ENCODE assay signal across 2 cellular contexts in the genomic region with DNA sequence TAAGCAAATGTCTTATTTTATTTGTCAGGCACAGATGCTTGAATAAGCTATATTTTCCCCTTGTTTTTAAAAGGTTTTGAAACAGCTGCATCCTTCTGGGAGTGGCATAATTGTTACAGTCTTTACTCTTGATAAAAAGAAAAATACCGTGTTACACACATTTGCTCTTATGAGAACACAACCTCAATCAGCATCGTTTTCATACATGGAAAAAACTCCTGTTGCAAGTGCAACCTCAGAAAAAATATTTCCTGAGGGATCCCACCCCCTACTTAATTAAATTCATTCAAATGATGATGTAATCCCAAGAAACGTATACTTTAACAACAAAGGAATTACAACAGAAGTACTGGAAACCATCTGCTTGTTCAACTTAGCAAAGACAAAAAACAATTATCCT.
TF ChIP-seq lines count a peak whose summit lies in the region.

No MANE protein-coding gene starts in this region.

TF ChIP-seq in HCT116, 20 proteins besides CTCF, POLR2A, EP300 and RAD21:
- TF ChIP-seq CBX3 (IDR thresholded peaks at IDR 0.05; ENCODE audit: low read depth) (no peak), POLR2AphosphoS5 (IDR thresholded peaks at IDR 0.05; ENCODE audit: low read depth, low read length) (no peak), YY1 (IDR thresholded peaks at IDR 0.05; ENCODE audit: extremely low read depth, insufficient replicate concordance, low read depth, low read length) (no peak), EZH2 (IDR thresholded peaks at IDR 0.05) (no peak), CEBPB (IDR thresholded peaks at IDR 0.05; ENCODE audit: low read depth) (0 out of 2 replicates have a peak, but pooled peaks have one; percentile 19)

TF ChIP-seq in K562, 482 proteins besides CTCF, POLR2A, EP300 and RAD21:
- TF ChIP-seq CEBPG (CRISPR knock-in tag; IDR thresholded peaks at IDR 0.05) (no peak), CEBPG (tag; conservative IDR thresholded peaks at IDR 0.05 in 1 of 2, IDR thresholded peaks at IDR 0.05 in 1 of 2) (peak in 1 of 2 experiments; percentile 14; a peak in 1 of 4 replicates), NBN (IDR thresholded peaks at IDR 0.05; ENCODE audit: low read depth) (no peak), ZNF586 (CRISPR knock-in tag; conservative IDR thresholded peaks at IDR 0.05) (no peak), ZNF584 (CRISPR knock-in tag; IDR thresholded peaks at IDR 0.05; ENCODE audit: low read depth) (no peak), MTA2 (IDR thresholded peaks at IDR 0.05; ENCODE audit: low read depth) (no peak), HCFC1 (IDR thresholded peaks at IDR 0.05; ENCODE audit: low read depth, low read length) (no peak), ZNF395 (CRISPR knock-in tag; IDR thresholded peaks at IDR 0.05) (no peak), NR4A1 (CRISPR knock-in tag; IDR thresholded peaks at IDR 0.05) (no peak), NR4A1 (tag; IDR thresholded peaks at IDR 0.05) (no peak), ZNF511 (CRISPR knock-in tag; IDR thresholded peaks at IDR 0.05) (no peak), ZNF444 (CRISPR knock-in tag; IDR thresholded peaks at IDR 0.05) (no peak), ZNF699 (CRISPR knock-in tag; IDR thresholded peaks at IDR 0.05; ENCODE audit: insufficient replicate concordance) (no peak)
- TF ChIP-seq, protein P1, sequence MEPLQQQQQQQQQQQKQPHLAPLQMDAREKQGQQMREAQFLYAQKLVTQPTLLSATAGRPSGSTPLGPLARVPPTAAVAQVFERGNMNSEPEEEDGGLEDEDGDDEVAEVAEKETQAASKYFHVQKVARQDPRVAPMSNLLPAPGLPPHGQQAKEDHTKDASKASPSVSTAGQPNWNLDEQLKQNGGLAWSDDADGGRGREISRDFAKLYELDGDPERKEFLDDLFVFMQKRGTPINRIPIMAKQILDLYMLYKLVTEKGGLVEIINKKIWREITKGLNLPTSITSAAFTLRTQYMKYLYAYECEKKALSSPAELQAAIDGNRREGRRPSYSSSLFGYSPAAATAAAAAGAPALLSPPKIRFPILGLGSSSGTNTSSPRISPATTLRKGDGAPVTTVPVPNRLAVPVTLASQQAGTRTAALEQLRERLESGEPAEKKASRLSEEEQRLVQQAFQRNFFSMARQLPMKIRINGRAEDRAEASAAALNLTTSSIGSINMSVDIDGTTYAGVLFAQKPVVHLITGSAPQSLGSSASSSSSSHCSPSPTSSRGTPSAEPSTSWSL (CRISPR knock-in tag; IDR thresholded peaks at IDR 0.05; ENCODE audit: borderline replicate concordance) = no peak
- TF ChIP-seq, protein P2, sequence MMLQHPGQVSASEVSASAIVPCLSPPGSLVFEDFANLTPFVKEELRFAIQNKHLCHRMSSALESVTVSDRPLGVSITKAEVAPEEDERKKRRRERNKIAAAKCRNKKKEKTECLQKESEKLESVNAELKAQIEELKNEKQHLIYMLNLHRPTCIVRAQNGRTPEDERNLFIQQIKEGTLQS (IDR thresholded peaks at IDR 0.05) = peak; percentile 40; the same call in 1 of the 2 replicates
- TF ChIP-seq, protein P2 (CRISPR knock-in tag; conservative IDR thresholded peaks at IDR 0.05) = no peak
- TF ChIP-seq, protein P3, sequence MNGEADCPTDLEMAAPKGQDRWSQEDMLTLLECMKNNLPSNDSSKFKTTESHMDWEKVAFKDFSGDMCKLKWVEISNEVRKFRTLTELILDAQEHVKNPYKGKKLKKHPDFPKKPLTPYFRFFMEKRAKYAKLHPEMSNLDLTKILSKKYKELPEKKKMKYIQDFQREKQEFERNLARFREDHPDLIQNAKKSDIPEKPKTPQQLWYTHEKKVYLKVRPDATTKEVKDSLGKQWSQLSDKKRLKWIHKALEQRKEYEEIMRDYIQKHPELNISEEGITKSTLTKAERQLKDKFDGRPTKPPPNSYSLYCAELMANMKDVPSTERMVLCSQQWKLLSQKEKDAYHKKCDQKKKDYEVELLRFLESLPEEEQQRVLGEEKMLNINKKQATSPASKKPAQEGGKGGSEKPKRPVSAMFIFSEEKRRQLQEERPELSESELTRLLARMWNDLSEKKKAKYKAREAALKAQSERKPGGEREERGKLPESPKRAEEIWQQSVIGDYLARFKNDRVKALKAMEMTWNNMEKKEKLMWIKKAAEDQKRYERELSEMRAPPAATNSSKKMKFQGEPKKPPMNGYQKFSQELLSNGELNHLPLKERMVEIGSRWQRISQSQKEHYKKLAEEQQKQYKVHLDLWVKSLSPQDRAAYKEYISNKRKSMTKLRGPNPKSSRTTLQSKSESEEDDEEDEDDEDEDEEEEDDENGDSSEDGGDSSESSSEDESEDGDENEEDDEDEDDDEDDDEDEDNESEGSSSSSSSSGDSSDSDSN (IDR thresholded peaks at IDR 0.05; ENCODE audit: borderline replicate concordance in 1 of 2, low read depth in 2 of 2, low read length in 2 of 2) = no peak
